In the genomic region with DNA sequence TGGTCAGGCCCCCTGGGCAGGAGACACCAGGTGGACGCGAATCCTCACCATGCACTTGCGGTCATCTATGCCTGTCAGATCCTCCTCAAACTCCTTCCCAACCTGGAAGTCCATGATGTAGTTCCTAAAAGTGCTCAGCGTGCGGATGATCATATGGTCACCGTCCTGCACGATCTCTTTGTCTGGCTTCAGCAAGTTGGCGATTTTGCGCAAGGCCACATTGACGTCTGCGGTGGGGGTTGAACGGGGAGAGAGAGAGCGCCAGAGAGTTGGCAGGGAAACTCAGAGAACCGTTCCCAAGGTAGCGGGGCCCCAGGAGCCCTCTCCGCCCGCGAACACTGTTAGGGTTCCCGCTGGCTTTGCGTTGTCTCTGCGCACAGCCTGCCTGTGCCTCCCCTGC, we compare ENCODE assay signal across 11 cellular contexts. TPM values are rescaled to one million over a fixed set of nuclear protein-coding genes. Genes with fewer than 3 reads are reported as not detected.
DNase-seq lines count a peak whose midpoint lies in the region; ATAC-seq and TF ChIP-seq lines count a peak whose summit lies in the region.
"Had no signal": no experiment of that assay in that cellular context is flagged by ENCODE, and none has a peak within 500 bp of the region (broad histone marks: within the 10 kb centered on the region; RNA-seq: fewer than 3 reads in every experiment).

No MANE protein-coding gene starts in this region.

- H3K36me3 Mint-ChIP-seq in natural killer cell treated with Interleukin-12 subunit alpha and Interleukin-12 subunit beta and Interleukin-15 and Interleukin-18, amount 100 ng/mL, for 72 hours, result no peaks in the 10 kb centered on the region

- no peak overlapping the region for H3K27ac Mint-ChIP-seq in natural killer cell treated with Interleukin-12 subunit alpha and Interleukin-12 subunit beta and Interleukin-15 and Interleukin-18, amount 100 ng/mL, for 72 hours

- H3K9me3 ChIP-seq in adipocyte (ENCODE audit: control insufficient read depth, low read length), result peaks cover 8% of the 10 kb centered on the region
- no peaks in the 10 kb centered on the region for H3K9me3 ChIP-seq in cardiac muscle cell (ENCODE audit: low read depth)
- no peaks in the 10 kb centered on the region for H3K9me3 ChIP-seq in osteoblast (ENCODE audit: low read depth, low read length)

- peaks cover 38% of the 10 kb centered on the region for H3K27me3 ChIP-seq in adipocyte (replicated peaks; ENCODE audit: control insufficient read depth, insufficient read depth, low read length)
- no peaks in the 10 kb centered on the region for H3K27me3 ChIP-seq in cardiac muscle cell
- peaks cover 4% of the 10 kb centered on the region for H3K27me3 ChIP-seq in osteoblast (ENCODE audit: insufficient read depth, low read length)

- H3K27ac ChIP-seq in cardiac muscle cell, result no peak overlapping the region
- no peak overlapping the region for H3K27ac ChIP-seq in osteoblast (ENCODE audit: low read depth, low read length)
- H3K27ac ChIP-seq: VCaP had no signal

- H3K36me3 ChIP-seq in adipocyte (ENCODE audit: control insufficient read depth, insufficient read depth, low read length, severe bottlenecking) (no peaks in the 10 kb centered on the region), cardiac muscle cell (no peaks in the 10 kb centered on the region), osteoblast (ENCODE audit: insufficient read depth, low read length) (no peaks in the 10 kb centered on the region)

- H3K27me3 Mint-ChIP-seq in natural killer cell treated with Interleukin-12 subunit alpha and Interleukin-12 subunit beta and Interleukin-15 and Interleukin-18, amount 100 ng/mL, for 72 hours, result peaks cover 39 to 55% of the 10 kb centered on the region in 2 donors

- no peak overlapping the region for H3K4me2 ChIP-seq in osteoblast (ENCODE audit: insufficient read depth, low read length)

- no peaks in the 10 kb centered on the region for H4K20me1 ChIP-seq in osteoblast (ENCODE audit: insufficient read depth, low read length)

- DNase-seq in AG10803 (ENCODE audit: low read depth), result peak; percentile 9
- no peak for DNase-seq in adipocyte (ENCODE audit: low read depth)
- DNase-seq in cardiac muscle cell (ENCODE audit: low read depth in 1 of 2, low spot score in 1 of 2), result peak; percentile 10 to 63
- no peak for DNase-seq in osteoblast (ENCODE audit: insufficient read length, low spot score, missing footprints)
- no peak for DNase-seq in natural killer cell treated with Interleukin-12 subunit alpha and Interleukin-12 subunit beta and Interleukin-15 and Interleukin-18, amount 100 ng/mL, for 72 hours (ENCODE audit: low spot score)
- DNase-seq in activated CD4-positive, CD25-positive, alpha-beta regulatory T cell treated with anti-CD3 and anti-CD28 coated beads, Interleukin-2, amount 50 U/mL, for 72 hours, result no peak
- DNase-seq: DND-41, KBM-7 had no signal

- TF ChIP-seq CTCF in AG10803 (conservative IDR thresholded peaks at IDR 0.05; ENCODE audit: low read length) (no peak), cardiac muscle cell (IDR thresholded peaks at IDR 0.05; ENCODE audit: low read depth, low read length) (no peak), osteoblast (IDR thresholded peaks at IDR 0.05; ENCODE audit: extremely low read depth, low read depth, low read length) (no peak)

- no peaks in the 10 kb centered on the region for H3K4me1 Mint-ChIP-seq in natural killer cell treated with Interleukin-12 subunit alpha and Interleukin-12 subunit beta and Interleukin-15 and Interleukin-18, amount 100 ng/mL, for 72 hours (ENCODE audit: low read depth in 2 of 2)

- H3K9ac ChIP-seq in adipocyte (ENCODE audit: low read length), result no peak overlapping the region

- H3K9me3 Mint-ChIP-seq in natural killer cell treated with Interleukin-12 subunit alpha and Interleukin-12 subunit beta and Interleukin-15 and Interleukin-18, amount 100 ng/mL, for 72 hours, result no peaks in the 10 kb centered on the region

- no peak overlapping the region for H3K4me3 Mint-ChIP-seq in natural killer cell treated with Interleukin-12 subunit alpha and Interleukin-12 subunit beta and Interleukin-15 and Interleukin-18, amount 100 ng/mL, for 72 hours

- H3K4me1 ChIP-seq in adipocyte (ENCODE audit: control insufficient read depth, insufficient read depth, low read length) (peaks cover 12% of the 10 kb centered on the region), cardiac muscle cell (ENCODE audit: low read depth) (peaks cover 29% of the 10 kb centered on the region), osteoblast (ENCODE audit: insufficient read depth, low read length) (peaks cover 11% of the 10 kb centered on the region)

- H3K79me2 ChIP-seq in osteoblast (ENCODE audit: insufficient read depth, low read length), result no peaks in the 10 kb centered on the region

- ATAC-seq in GM18519 (IDR thresholded peaks at IDR 0.05; ENCODE audit: low FRiP score, unreplicated experiment) (no peak), HG03457 (IDR thresholded peaks at IDR 0.05; ENCODE audit: unreplicated experiment) (no peak)
- ATAC-seq in natural killer cell treated with Interleukin-12 subunit alpha and Interleukin-12 subunit beta and Interleukin-15 and Interleukin-18, amount 100 ng/mL, for 72 hours, result no peak

- peak overlapping the region; percentile 54 for H3K4me3 ChIP-seq in AG10803 (ENCODE audit: low read length)
- peak overlapping the region; percentile 70 for H3K4me3 ChIP-seq in adipocyte (ENCODE audit: low read length)
- H3K4me3 ChIP-seq in cardiac muscle cell, result peak overlapping the region; percentile 37
- H3K4me3 ChIP-seq in osteoblast (ENCODE audit: insufficient read depth, low read length), result peak overlapping the region; percentile 64

- no peak overlapping the region for H2AFZ ChIP-seq in osteoblast (ENCODE audit: low read length)

RNA-seq across cellular contexts. Expression of gene RBP1, which starts 0.8 kb away (rescaled TPM):
- total RNA-seq in cardiac muscle cell (116 and 163 TPM in 2 replicates), osteoblast (1.4 and 2.4 TPM in 2 replicates)
- polyA plus RNA-seq in cardiac muscle cell, result 245 and 268 TPM in 2 replicates
- total RNA-seq in natural killer cell treated with Interleukin-12 subunit alpha and Interleukin-12 subunit beta and Interleukin-15 and Interleukin-18, amount 100 ng/mL, for 72 hours, result not detected

Comparison
In these comparisons a context has a peak if more than half of its experiments do, and no peak if none do; other contexts are left out.
1. DNase-seq: peak in AG10803 (single experiment) and cardiac muscle cell (2 of 2); none in adipocyte (single experiment), osteoblast (single experiment), natural killer cell treated with Interleukin-12 subunit alpha and Interleukin-12 subunit beta and Interleukin-15 and Interleukin-18, amount 100 ng/mL, for 72 hours (single experiment) and activated CD4-positive, CD25-positive, alpha-beta regulatory T cell treated with anti-CD3 and anti-CD28 coated beads, Interleukin-2, amount 50 U/mL, for 72 hours (single experiment).
2. RNA of gene RBP1, which starts 0.8 kb away (total RNA-seq): 116 to 163 TPM in cardiac muscle cell; 1.4 to 2.4 TPM in osteoblast and not detected in natural killer cell treated with Interleukin-12 subunit alpha and Interleukin-12 subunit beta and Interleukin-15 and Interleukin-18, amount 100 ng/mL, for 72 hours; every median in the first group is over 10 times any median in the second.
3. Peak in every context shown above with its lines, with median percentiles within 50 percentile points of each other: H3K4me3 ChIP-seq.